In genomic region chr5:178995341-178995690, GRCh38 we compare ENCODE assay signal across 1 cellular context.
TF ChIP-seq lines count a peak whose summit lies in the region.

No MANE protein-coding gene starts in this region.

TF ChIP-seq in GM23338, 12 proteins besides CTCF, POLR2A, EP300 and RAD21:
- TF ChIP-seq ZNF462 (CRISPR knock-in tag; IDR thresholded peaks at IDR 0.05), result no peak
- no peak for TF ChIP-seq JUNB (IDR thresholded peaks at IDR 0.05; ENCODE audit: unreplicated experiment)
